Comparison of ENCODE assay signal across 8 cellular contexts in genomic region chr12:71440393-71441349, GRCh38. TPM values are rescaled to one million over a fixed set of nuclear protein-coding genes. Genes with fewer than 3 reads are reported as not detected.
DNase-seq lines count a peak whose midpoint lies in the region; ATAC-seq, FAIRE-seq and TF ChIP-seq lines count a peak whose summit lies in the region.

No MANE protein-coding gene starts in this region.

- POLR2A ChIA-PET in CD8-positive, alpha-beta memory T cell (lab: Charles Lee), result no interaction called here
- POLR2A ChIA-PET in naive thymus-derived CD4-positive, alpha-beta T cell (lab: Charles Lee), result no interaction called here

- H3K36me3 Mint-ChIP-seq in CD8-positive, alpha-beta memory T cell, result no peaks in the 10 kb centered on the region
- peaks cover 0 to 11% (median 7%) of the 10 kb centered on the region in 5 donors for H3K36me3 Mint-ChIP-seq in naive thymus-derived CD4-positive, alpha-beta T cell

- DNase-seq in CD8-positive, alpha-beta memory T cell, result no peak
- DNase-seq in MV-4-11 (lab: John Stamatoyannopoulos, UW), result peak; percentile 21
- DNase-seq in dorsolateral prefrontal cortex, result peak in 5 of 10 donors; percentile 26 to 63 (median 40)
- no peak for DNase-seq in naive thymus-derived CD4-positive, alpha-beta T cell
- no peak for DNase-seq in COLO829 (ENCODE audit: low spot score)
- DNase-seq in D721Med (ENCODE audit: insufficient read length, low spot score), result no peak

- no peaks in the 10 kb centered on the region for H3K36me3 ChIP-seq in CD8-positive, alpha-beta memory T cell (ENCODE audit: insufficient read depth, low read length)
- no peaks in the 10 kb centered on the region for H3K36me3 ChIP-seq in naive thymus-derived CD4-positive, alpha-beta T cell (ENCODE audit: control insufficient read depth in 2 of 3, insufficient read depth in 3 of 3, low read length in 3 of 3)

- H3K4me1 Mint-ChIP-seq in CD8-positive, alpha-beta memory T cell, result peaks cover 16 to 31% (median 17%) of the 10 kb centered on the region in 3 donors
- H3K4me1 Mint-ChIP-seq in naive thymus-derived CD4-positive, alpha-beta T cell, result peaks cover 12 to 25% (median 22%) of the 10 kb centered on the region in 7 donors

- no peak overlapping the region for H3K27ac Mint-ChIP-seq in CD8-positive, alpha-beta memory T cell
- H3K27ac Mint-ChIP-seq in naive thymus-derived CD4-positive, alpha-beta T cell, result no peak overlapping the region

- H3K4me3 Mint-ChIP-seq in CD8-positive, alpha-beta memory T cell, result peak overlapping the region in 6 of 7 donors; percentile 43 to 70 (median 52)
- H3K4me3 Mint-ChIP-seq in naive thymus-derived CD4-positive, alpha-beta T cell, result peak overlapping the region; percentile 61 to 93 (median 82)

- H3K4me1 ChIP-seq in CD8-positive, alpha-beta memory T cell (ENCODE audit: insufficient read depth, low read length), result peaks cover 9% of the 10 kb centered on the region
- peaks cover 0 to 7% of the 10 kb centered on the region in 2 donors for H3K4me1 ChIP-seq in naive thymus-derived CD4-positive, alpha-beta T cell (ENCODE audit: control insufficient read depth in 2 of 2, insufficient read depth in 2 of 2, low read length in 2 of 2)

- H3K4me3 ChIP-seq in CD8-positive, alpha-beta memory T cell (ENCODE audit: low read length), result peak overlapping the region; percentile 12
- H3K4me3 ChIP-seq in dorsolateral prefrontal cortex, result peak overlapping the region; percentile 47 to 84 (median 69)
- peak overlapping the region; percentile 17 for H3K4me3 ChIP-seq in naive thymus-derived CD4-positive, alpha-beta T cell (ENCODE audit: low read length)

- no peaks in the 10 kb centered on the region for H3K9me3 ChIP-seq in CD8-positive, alpha-beta memory T cell (ENCODE audit: low read length)
- H3K9me3 ChIP-seq in naive thymus-derived CD4-positive, alpha-beta T cell (ENCODE audit: control insufficient read depth in 2 of 3, low read length in 3 of 3), result peaks cover 0 to 11% (median 0%) of the 10 kb centered on the region in 3 experiments

- peaks cover 13% of the 10 kb centered on the region for H3K27me3 ChIP-seq in CD8-positive, alpha-beta memory T cell (ENCODE audit: insufficient read depth, low read length, poor library complexity, severe bottlenecking)
- H3K27me3 ChIP-seq in dorsolateral prefrontal cortex, result peaks cover 0 to 56% (median 11%) of the 10 kb centered on the region in 45 donors
- H3K27me3 ChIP-seq in naive thymus-derived CD4-positive, alpha-beta T cell (ENCODE audit: control insufficient read depth in 2 of 2, insufficient read depth in 2 of 2, low read length in 2 of 2), result peaks cover 0 to 11% of the 10 kb centered on the region in 2 donors

- CTCF ChIA-PET in CD8-positive, alpha-beta memory T cell (lab: Charles Lee), result no interaction called here
- CTCF ChIA-PET in naive thymus-derived CD4-positive, alpha-beta T cell (lab: Charles Lee), result no interaction called here

- H3K27ac ChIP-seq in CD8-positive, alpha-beta memory T cell (ENCODE audit: low read depth, low read length), result no peak overlapping the region
- H3K27ac ChIP-seq in dorsolateral prefrontal cortex, result peak overlapping the region in 45 of 59 donors; percentile 4 to 89 (median 62)
- H3K27ac ChIP-seq in naive thymus-derived CD4-positive, alpha-beta T cell (ENCODE audit: low read depth, low read length), result no peak overlapping the region

- peaks cover 3 to 15% (median 15%) of the 10 kb centered on the region in 5 donors for H3K9me3 Mint-ChIP-seq in CD8-positive, alpha-beta memory T cell
- peaks cover 9 to 21% (median 13%) of the 10 kb centered on the region in 11 donors for H3K9me3 Mint-ChIP-seq in naive thymus-derived CD4-positive, alpha-beta T cell

- peak; percentile 84 for ATAC-seq in GM19463 (IDR thresholded peaks at IDR 0.05; ENCODE audit: unreplicated experiment)
- ATAC-seq in naive thymus-derived CD4-positive, alpha-beta T cell, result no peak
- ATAC-seq in activated CD4-positive, CD25-positive, alpha-beta regulatory T cell treated with anti-CD3 and anti-CD28 coated beads, Interleukin-2, amount 50 U/mL, for 24 hours, result no peak

- no peak for FAIRE-seq in D721Med (lab: Jason Lieb, UNC)

- TF ChIP-seq CTCF in dorsolateral prefrontal cortex (IDR thresholded peaks at IDR 0.05 in 54 of 56, conservative IDR thresholded peaks at IDR 0.05 in 2 of 56; ENCODE audit: low read depth in 1 of 56, partially characterized antibody in 56 of 56) (no peak), D721Med (IDR thresholded peaks at IDR 0.05; ENCODE audit: insufficient read depth, missing control alignments) (no peak)

- peaks cover 40 to 73% of the 10 kb centered on the region in 2 donors for H3K27me3 Mint-ChIP-seq in CD8-positive, alpha-beta memory T cell
- peaks cover 61 to 72% (median 66%) of the 10 kb centered on the region in 5 donors for H3K27me3 Mint-ChIP-seq in naive thymus-derived CD4-positive, alpha-beta T cell

- intact Hi-C loops in dorsolateral prefrontal cortex (cut with DNase I), result loop anchor here in 1 of 2 donors (2.0 kb wide), 1 partner anchor 34 kb away; no protein-coding TSS in a partner anchor
- intact Hi-C loops in naive thymus-derived CD4-positive, alpha-beta T cell (cut with micrococcal nuclease), result no loop called here

RNA-seq across cellular contexts. Expression of gene LGR5, which starts 1.1 kb away (rescaled TPM):
- total RNA-seq in CD8-positive, alpha-beta memory T cell, result not detected
- not detected for polyA plus RNA-seq in CD8-positive, alpha-beta memory T cell
- 10 to 100 TPM in 38 of 120 experiments, 1 to 10 TPM in 82; 1.1 to 33.8 (median 7.3) TPM for total RNA-seq in dorsolateral prefrontal cortex
- total RNA-seq in naive thymus-derived CD4-positive, alpha-beta T cell, result not detected
- polyA plus RNA-seq in naive thymus-derived CD4-positive, alpha-beta T cell, result not detected

Comparison
In these comparisons a context has a peak if more than half of its experiments do, and no peak if none do; other contexts are left out.
1. H3K27ac ChIP-seq: peak in dorsolateral prefrontal cortex (45 of 59); none in CD8-positive, alpha-beta memory T cell (single experiment) and naive thymus-derived CD4-positive, alpha-beta T cell (single experiment).
2. H3K4me3 ChIP-seq: peak in every context shown above with its lines; median percentile 69 in dorsolateral prefrontal cortex; 17 in naive thymus-derived CD4-positive, alpha-beta T cell; 12 in CD8-positive, alpha-beta memory T cell.